ENCODE assay signal across 1 cellular context in genomic region chr18:40937386-40937785, GRCh38.
TF ChIP-seq lines count a peak whose summit lies in the region.

No MANE protein-coding gene starts in this region.

TF ChIP-seq in HepG2, 621 proteins besides CTCF, POLR2A, EP300 and RAD21 (continued from another document):
- no peak for TF ChIP-seq ZNF770 (CRISPR knock-in tag; IDR thresholded peaks at IDR 0.05)
- TF ChIP-seq LBX2 (CRISPR knock-in tag; IDR thresholded peaks at IDR 0.05; ENCODE audit: borderline replicate concordance) = no peak
- no peak for TF ChIP-seq ZNF251 (CRISPR knock-in tag; IDR thresholded peaks at IDR 0.05)
- TF ChIP-seq HNRNPUL1 (IDR thresholded peaks at IDR 0.05; ENCODE audit: low read depth, low read length) = no peak
- TF ChIP-seq ZSCAN29 (CRISPR knock-in tag; conservative IDR thresholded peaks at IDR 0.05) = no peak
- no peak for TF ChIP-seq ETS1 (CRISPR knock-in tag; IDR thresholded peaks at IDR 0.05)
- TF ChIP-seq GPN1 (CRISPR knock-in tag; IDR thresholded peaks at IDR 0.05; ENCODE audit: borderline replicate concordance) = no peak
- no peak for TF ChIP-seq TFE3 (CRISPR knock-in tag; IDR thresholded peaks at IDR 0.05)
- no peak for TF ChIP-seq ZNF777 (CRISPR knock-in tag; IDR thresholded peaks at IDR 0.05)
- TF ChIP-seq ZNF720 (CRISPR knock-in tag; IDR thresholded peaks at IDR 0.05) = no peak
- no peak for TF ChIP-seq ZNF816 (CRISPR knock-in tag; IDR thresholded peaks at IDR 0.05; ENCODE audit: borderline replicate concordance)
- TF ChIP-seq HMGA1 (CRISPR knock-in tag; conservative IDR thresholded peaks at IDR 0.05) = no peak
- no peak for TF ChIP-seq PHF21A (CRISPR knock-in tag; IDR thresholded peaks at IDR 0.05)
- no peak for TF ChIP-seq KMT2A (CRISPR knock-in tag; IDR thresholded peaks at IDR 0.05)
